ENCODE assay signal across 3 cellular contexts in the genomic region with DNA sequence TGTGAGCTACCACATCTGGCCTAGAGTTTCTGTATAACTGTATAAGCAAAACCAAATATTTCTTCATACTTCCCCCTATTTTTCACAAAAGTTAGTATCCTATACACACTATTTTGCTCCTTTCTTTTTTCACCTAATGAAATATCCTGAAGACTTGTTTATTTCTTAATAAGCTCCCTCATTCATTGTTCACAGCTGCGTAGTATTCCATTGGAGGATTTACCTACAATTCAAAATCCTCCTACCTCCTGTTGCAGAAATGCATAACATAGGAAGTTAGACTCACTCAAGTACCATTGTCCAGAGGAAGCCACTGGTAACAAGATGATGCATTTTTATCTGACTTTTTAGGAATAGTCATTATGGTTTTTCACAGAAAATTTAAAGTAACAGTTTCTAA.
TF ChIP-seq lines count a peak whose summit lies in the region.

No MANE protein-coding gene starts in this region.

TF ChIP-seq in HEK293, 187 proteins besides CTCF, POLR2A, EP300 and RAD21:
- TF ChIP-seq ZNF10 (tag by site-specific recombination; IDR thresholded peaks at IDR 0.05) (no peak), ZFHX2 (tag by site-specific recombination; conservative IDR thresholded peaks at IDR 0.05) (no peak), ZNF138 (tag by site-specific recombination; IDR thresholded peaks at IDR 0.05; ENCODE audit: borderline replicate concordance) (no peak), ZNF146 (tag by site-specific recombination; IDR thresholded peaks at IDR 0.05) (peak; percentile 92), ZNF48 (tag by site-specific recombination; IDR thresholded peaks at IDR 0.05) (no peak)
- TF ChIP-seq, protein P1, sequence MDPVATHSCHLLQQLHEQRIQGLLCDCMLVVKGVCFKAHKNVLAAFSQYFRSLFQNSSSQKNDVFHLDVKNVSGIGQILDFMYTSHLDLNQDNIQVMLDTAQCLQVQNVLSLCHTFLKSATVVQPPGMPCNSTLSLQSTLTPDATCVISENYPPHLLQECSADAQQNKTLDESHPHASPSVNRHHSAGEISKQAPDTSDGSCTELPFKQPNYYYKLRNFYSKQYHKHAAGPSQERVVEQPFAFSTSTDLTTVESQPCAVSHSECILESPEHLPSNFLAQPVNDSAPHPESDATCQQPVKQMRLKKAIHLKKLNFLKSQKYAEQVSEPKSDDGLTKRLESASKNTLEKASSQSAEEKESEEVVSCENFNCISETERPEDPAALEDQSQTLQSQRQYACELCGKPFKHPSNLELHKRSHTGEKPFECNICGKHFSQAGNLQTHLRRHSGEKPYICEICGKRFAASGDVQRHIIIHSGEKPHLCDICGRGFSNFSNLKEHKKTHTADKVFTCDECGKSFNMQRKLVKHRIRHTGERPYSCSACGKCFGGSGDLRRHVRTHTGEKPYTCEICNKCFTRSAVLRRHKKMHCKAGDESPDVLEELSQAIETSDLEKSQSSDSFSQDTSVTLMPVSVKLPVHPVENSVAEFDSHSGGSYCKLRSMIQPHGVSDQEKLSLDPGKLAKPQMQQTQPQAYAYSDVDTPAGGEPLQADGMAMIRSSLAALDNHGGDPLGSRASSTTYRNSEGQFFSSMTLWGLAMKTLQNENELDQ (tag by site-specific recombination; IDR thresholded peaks at IDR 0.05; ENCODE audit: low read depth), result no peak
- TF ChIP-seq, protein P2, sequence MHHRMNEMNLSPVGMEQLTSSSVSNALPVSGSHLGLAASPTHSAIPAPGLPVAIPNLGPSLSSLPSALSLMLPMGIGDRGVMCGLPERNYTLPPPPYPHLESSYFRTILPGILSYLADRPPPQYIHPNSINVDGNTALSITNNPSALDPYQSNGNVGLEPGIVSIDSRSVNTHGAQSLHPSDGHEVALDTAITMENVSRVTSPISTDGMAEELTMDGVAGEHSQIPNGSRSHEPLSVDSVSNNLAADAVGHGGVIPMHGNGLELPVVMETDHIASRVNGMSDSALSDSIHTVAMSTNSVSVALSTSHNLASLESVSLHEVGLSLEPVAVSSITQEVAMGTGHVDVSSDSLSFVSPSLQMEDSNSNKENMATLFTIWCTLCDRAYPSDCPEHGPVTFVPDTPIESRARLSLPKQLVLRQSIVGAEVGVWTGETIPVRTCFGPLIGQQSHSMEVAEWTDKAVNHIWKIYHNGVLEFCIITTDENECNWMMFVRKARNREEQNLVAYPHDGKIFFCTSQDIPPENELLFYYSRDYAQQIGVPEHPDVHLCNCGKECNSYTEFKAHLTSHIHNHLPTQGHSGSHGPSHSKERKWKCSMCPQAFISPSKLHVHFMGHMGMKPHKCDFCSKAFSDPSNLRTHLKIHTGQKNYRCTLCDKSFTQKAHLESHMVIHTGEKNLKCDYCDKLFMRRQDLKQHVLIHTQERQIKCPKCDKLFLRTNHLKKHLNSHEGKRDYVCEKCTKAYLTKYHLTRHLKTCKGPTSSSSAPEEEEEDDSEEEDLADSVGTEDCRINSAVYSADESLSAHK (tag by site-specific recombination; IDR thresholded peaks at IDR 0.05), result no peak

TF ChIP-seq in K562, 482 proteins besides CTCF, POLR2A, EP300 and RAD21:
- TF ChIP-seq ZNF146 (CRISPR knock-in tag; IDR thresholded peaks at IDR 0.05; ENCODE audit: unreplicated experiment) (peak; percentile 33), RUNX1 (IDR thresholded peaks at IDR 0.05; ENCODE audit: low read depth) (no peak), NBN (IDR thresholded peaks at IDR 0.05; ENCODE audit: low read depth) (no peak), RBM39 (optimal IDR thresholded peaks at IDR 0.05; ENCODE audit: low read depth, low read length) (no peak), CBX8 (IDR thresholded peaks at IDR 0.05; ENCODE audit: borderline replicate concordance, extremely low read depth, low read depth, low read length, poor library complexity, severe bottlenecking) (no peak), MEF2A (IDR thresholded peaks at IDR 0.05; ENCODE audit: control insufficient read depth, low read depth, low read length) (no peak)
- TF ChIP-seq, protein P3, sequence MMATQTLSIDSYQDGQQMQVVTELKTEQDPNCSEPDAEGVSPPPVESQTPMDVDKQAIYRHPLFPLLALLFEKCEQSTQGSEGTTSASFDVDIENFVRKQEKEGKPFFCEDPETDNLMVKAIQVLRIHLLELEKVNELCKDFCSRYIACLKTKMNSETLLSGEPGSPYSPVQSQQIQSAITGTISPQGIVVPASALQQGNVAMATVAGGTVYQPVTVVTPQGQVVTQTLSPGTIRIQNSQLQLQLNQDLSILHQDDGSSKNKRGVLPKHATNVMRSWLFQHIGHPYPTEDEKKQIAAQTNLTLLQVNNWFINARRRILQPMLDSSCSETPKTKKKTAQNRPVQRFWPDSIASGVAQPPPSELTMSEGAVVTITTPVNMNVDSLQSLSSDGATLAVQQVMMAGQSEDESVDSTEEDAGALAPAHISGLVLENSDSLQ (IDR thresholded peaks at IDR 0.05), result no peak
- TF ChIP-seq, protein P4, sequence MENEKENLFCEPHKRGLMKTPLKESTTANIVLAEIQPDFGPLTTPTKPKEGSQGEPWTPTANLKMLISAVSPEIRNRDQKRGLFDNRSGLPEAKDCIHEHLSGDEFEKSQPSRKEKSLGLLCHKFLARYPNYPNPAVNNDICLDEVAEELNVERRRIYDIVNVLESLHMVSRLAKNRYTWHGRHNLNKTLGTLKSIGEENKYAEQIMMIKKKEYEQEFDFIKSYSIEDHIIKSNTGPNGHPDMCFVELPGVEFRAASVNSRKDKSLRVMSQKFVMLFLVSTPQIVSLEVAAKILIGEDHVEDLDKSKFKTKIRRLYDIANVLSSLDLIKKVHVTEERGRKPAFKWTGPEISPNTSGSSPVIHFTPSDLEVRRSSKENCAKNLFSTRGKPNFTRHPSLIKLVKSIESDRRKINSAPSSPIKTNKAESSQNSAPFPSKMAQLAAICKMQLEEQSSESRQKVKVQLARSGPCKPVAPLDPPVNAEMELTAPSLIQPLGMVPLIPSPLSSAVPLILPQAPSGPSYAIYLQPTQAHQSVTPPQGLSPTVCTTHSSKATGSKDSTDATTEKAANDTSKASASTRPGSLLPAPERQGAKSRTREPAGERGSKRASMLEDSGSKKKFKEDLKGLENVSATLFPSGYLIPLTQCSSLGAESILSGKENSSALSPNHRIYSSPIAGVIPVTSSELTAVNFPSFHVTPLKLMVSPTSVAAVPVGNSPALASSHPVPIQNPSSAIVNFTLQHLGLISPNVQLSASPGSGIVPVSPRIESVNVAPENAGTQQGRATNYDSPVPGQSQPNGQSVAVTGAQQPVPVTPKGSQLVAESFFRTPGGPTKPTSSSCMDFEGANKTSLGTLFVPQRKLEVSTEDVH (IDR thresholded peaks at IDR 0.05; ENCODE audit: low read depth, partially characterized antibody), result no peak

TF ChIP-seq in H1, 55 proteins besides CTCF, POLR2A, EP300 and RAD21:
- TF ChIP-seq KDM1A (IDR thresholded peaks at IDR 0.05; ENCODE audit: borderline replicate concordance, low read length), result peak; percentile 76
- no peak for TF ChIP-seq TAF1 (IDR thresholded peaks at IDR 0.05; ENCODE audit: low read depth, low read length)
- TF ChIP-seq SIX5 (IDR thresholded peaks at IDR 0.05; ENCODE audit: low read depth, low read length), result no peak
- TF ChIP-seq CTBP2 (IDR thresholded peaks at IDR 0.05; ENCODE audit: borderline replicate concordance, insufficient read depth, insufficient read length, low read length), result no peak
